ENCODE assay signal across 1 cellular context in genomic region chr3:36900474-36901443, GRCh38.
A peak's percentile ranks its signal among the peaks of the same experiment; 100 is the strongest.
TF ChIP-seq lines count a peak whose summit lies in the region.

No MANE protein-coding gene starts in this region.

TF ChIP-seq in GM12878, 131 proteins besides CTCF, POLR2A, EP300 and RAD21:
- TF ChIP-seq MTA2 (IDR thresholded peaks at IDR 0.05; ENCODE audit: low read depth) (peak; percentile 49; the same call in 1 of the 2 replicates), E2F4 (IDR thresholded peaks at IDR 0.05; ENCODE audit: low read depth, low read length) (no peak), NR2C1 (IDR thresholded peaks at IDR 0.05) (no peak), DPF2 (IDR thresholded peaks at IDR 0.05) (no peak), SMAD1 (IDR thresholded peaks at IDR 0.05; ENCODE audit: low read depth, partially characterized antibody) (no peak), POU2F2 (IDR thresholded peaks at IDR 0.05; ENCODE audit: borderline replicate concordance, low read depth, low read length) (no peak), FOXK2 (IDR thresholded peaks at IDR 0.05) (no peak), ZNF384 (IDR thresholded peaks at IDR 0.05; ENCODE audit: borderline replicate concordance, low read depth, low read length) (peak; percentile 90)
